11 cellular contexts compared by ENCODE assay signal in genomic region chrX:45517090-45517973, GRCh38.
DNase-seq lines count a peak whose midpoint lies in the region; ATAC-seq, FAIRE-seq and TF ChIP-seq lines count a peak whose summit lies in the region.
"Had no signal": no experiment of that assay in that cellular context is flagged by ENCODE, and none has a peak within 500 bp of the region (broad histone marks: within the 10 kb centered on the region; RNA-seq: fewer than 3 reads in every experiment).

No MANE protein-coding gene starts in this region.

- peak overlapping the region; percentile 80 for H3K14ac ChIP-seq in IMR-90 (replicated peaks; ENCODE audit: low read depth, low read length)

- peak overlapping the region; percentile 40; the same call in 1 of the 2 replicates for H3K56ac ChIP-seq in IMR-90 (ENCODE audit: extremely low read depth, insufficient read depth, low read length)

- in situ Hi-C loops in Caki2 (cut with HindIII; ENCODE audit: low pct_unique_long_range_greater_than_20kb, low sequenced_read_pairs) (no loop called here), IMR-90 (cut with MboI; ENCODE audit: low sequenced_read_pairs) (loop anchor here (10.0 kb wide), 4 partner anchors 193 to 887 kb away; no protein-coding TSS in a partner anchor)

- no peaks in the 10 kb centered on the region for H3K27me3 Mint-ChIP-seq in effector memory CD8-positive, alpha-beta T cell

- H4K91ac ChIP-seq in IMR-90 (ENCODE audit: insufficient read depth, low read depth, low read length) = peak overlapping the region; percentile 83

- FAIRE-seq in bronchial epithelial cell (lab: Jason Lieb, UNC) = no peak

- H3K36me3 ChIP-seq in IMR-90 (ENCODE audit: control insufficient read depth, insufficient read depth, low read length) (no peaks in the 10 kb centered on the region), bronchial epithelial cell (ENCODE audit: control insufficient read depth, insufficient read depth, low read length) (no peaks in the 10 kb centered on the region), BE2C (no peaks in the 10 kb centered on the region)

- no peak for TF ChIP-seq POLR2A in IMR-90 (IDR thresholded peaks at IDR 0.05; ENCODE audit: low read depth, low read length)

- H3K79me1 ChIP-seq in IMR-90 (ENCODE audit: low read depth in 1 of 2, low read length in 2 of 2) = peaks cover 0 to 19% of the 10 kb centered on the region in 2 experiments; a peak in 2 of 4 replicates

- POLR2A ChIA-PET in IMR-90 (lab: Charles Lee; ENCODE audit: unreplicated experiment) = no interaction called here

- no peak for TF ChIP-seq RAD21 in IMR-90 (IDR thresholded peaks at IDR 0.05; ENCODE audit: low read length)

- peaks cover 4% of the 10 kb centered on the region; the same call in 1 of the 2 replicates for H3K9me1 ChIP-seq in IMR-90 (ENCODE audit: insufficient read depth, low read length)

- BruUV-seq in IMR-90 (replicated peaks; lab: Mats Ljungman, UMichigan) = no TSS peak

- peak; percentile 70 for DNase-seq in Caki2 (ENCODE audit: low read depth)
- DNase-seq in IMR-90 = peak; percentile 83
- DNase-seq in bronchial epithelial cell (ENCODE audit: low read depth) = peak; percentile 83
- DNase-seq in myocyte (ENCODE audit: low read depth) = peak; percentile 65
- DNase-seq in activated CD4-positive, CD25-positive, alpha-beta regulatory T cell treated with anti-CD3 and anti-CD28 coated beads, Interleukin-2, amount 50 U/mL, for 72 hours = no peak
- no peak for DNase-seq in SK-N-DZ (ENCODE audit: low spot score)
- DNase-seq in BE2C = no peak
- no peak for DNase-seq in effector memory CD8-positive, alpha-beta T cell
- DNase-seq: activated effector memory CD4-positive, alpha-beta T cell treated with anti-CD3 and anti-CD28 coated beads, Interleukin-2, amount 50 U/mL, for 16 hours; Caco-2; effector CD8-positive, alpha-beta T cell had no signal

- intact Hi-C loops in IMR-90 (cut with micrococcal nuclease) = loop anchor here (5.0 to 10.0 kb wide), 3 partner anchors 80 to 857 kb away; no protein-coding TSS in a partner anchor

- H3K23ac ChIP-seq in IMR-90 (ENCODE audit: low read depth, low read length) = peak overlapping the region; percentile 63; the same call in 1 of the 2 replicates

- TF ChIP-seq CTCF in IMR-90 (conservative IDR thresholded peaks at IDR 0.05; ENCODE audit: low read depth, low read length) (no peak), bronchial epithelial cell (IDR thresholded peaks at IDR 0.05; ENCODE audit: insufficient read depth, low read length, severe bottlenecking) (no peak), BE2C (IDR thresholded peaks at IDR 0.05; ENCODE audit: low read depth, low read length) (no peak)

- no peak overlapping the region for H2AFZ ChIP-seq in IMR-90 (replicated peaks; ENCODE audit: low read length, poor library complexity)

- H3K27me3 ChIP-seq in IMR-90 (ENCODE audit: control insufficient read depth, insufficient read depth, low read length) = peaks cover 5% of the 10 kb centered on the region
- H3K27me3 ChIP-seq in bronchial epithelial cell (ENCODE audit: control insufficient read depth, insufficient read depth, low read length) = no peaks in the 10 kb centered on the region
- no peaks in the 10 kb centered on the region for H3K27me3 ChIP-seq in BE2C

- no CpG with 5 or more reads among the region's 5 CpGs for WGBS in IMR-90 (ENCODE audit: extremely low coverage in 2 of 2, insufficient read length in 1 of 2), 2 experiments

- peak overlapping the region; percentile 83; the same call in 1 of the 2 replicates for H4K5ac ChIP-seq in IMR-90 (ENCODE audit: low read depth, low read length)

- H3K4me1 Mint-ChIP-seq in effector memory CD8-positive, alpha-beta T cell (ENCODE audit: low read depth in 2 of 2) = peaks cover 0 to 4% of the 10 kb centered on the region in 2 donors

- H3K4me1 ChIP-seq in IMR-90 (ENCODE audit: control insufficient read depth, insufficient read depth, low read length) (peaks cover 7% of the 10 kb centered on the region), BE2C (no peaks in the 10 kb centered on the region)
- H3K4me1 ChIP-seq: Caco-2 had no signal

- no peak overlapping the region; the same call in 1 of the 2 replicates for H3K9ac ChIP-seq in IMR-90 (ENCODE audit: low read depth, low read length)

- H3K27ac Mint-ChIP-seq in effector memory CD8-positive, alpha-beta T cell = no peak overlapping the region

- ATAC-seq in IMR-90 (ENCODE audit: low read depth) = peak; percentile 63
- ATAC-seq in effector memory CD8-positive, alpha-beta T cell (replicated peaks) = no peak

- peak overlapping the region; percentile 90; the same call in 1 of the 2 replicates for H3K4ac ChIP-seq in IMR-90 (ENCODE audit: low read depth, low read length)

- peak overlapping the region; percentile 68; the same call in 1 of the 2 replicates for H2AK5ac ChIP-seq in IMR-90 (ENCODE audit: low read depth, low read length)

- no peaks in the 10 kb centered on the region for H3K9me3 Mint-ChIP-seq in effector memory CD8-positive, alpha-beta T cell

- peak overlapping the region; percentile 86 for H2BK20ac ChIP-seq in IMR-90 (ENCODE audit: low read depth, low read length)

- H3K4me2 ChIP-seq in IMR-90 (ENCODE audit: low read depth, low read length) = peak overlapping the region; percentile 77; the same call in 1 of the 2 replicates

- peak overlapping the region; percentile 95 for H2BK5ac ChIP-seq in IMR-90 (ENCODE audit: low read depth, low read length, poor library complexity, severe bottlenecking)

- H2BK120ac ChIP-seq in IMR-90 (ENCODE audit: low read depth, low read length) = peak overlapping the region; percentile 92

- H3K4me3 Mint-ChIP-seq in effector memory CD8-positive, alpha-beta T cell = no peak overlapping the region

- dilution Hi-C loops in IMR-90 (cut with HindIII; ENCODE audit: low sequenced_read_pairs, unreplicated experiment) = no loop called here

- H3K9me3 ChIP-seq in IMR-90 (ENCODE audit: control insufficient read depth, insufficient read depth, low read length) (no peaks in the 10 kb centered on the region), BE2C (no peaks in the 10 kb centered on the region)
- H3K9me3 ChIP-seq: Caco-2 had no signal

- peak overlapping the region; percentile 37 to 76 for H4K8ac ChIP-seq in IMR-90 (ENCODE audit: low read depth in 2 of 2, low read length in 2 of 2)

- peak overlapping the region; percentile 25 for H3K27ac ChIP-seq in IMR-90 (ENCODE audit: insufficient read depth, low read length)

- no peaks in the 10 kb centered on the region for H3K36me3 Mint-ChIP-seq in effector memory CD8-positive, alpha-beta T cell (ENCODE audit: insufficient read depth)

- no peaks in the 10 kb centered on the region for H4K20me1 ChIP-seq in IMR-90 (ENCODE audit: insufficient read depth, low read length)

- CTCF ChIA-PET in IMR-90 (lab: Yijun Ruan, JAX) = interaction anchor here (0.5 kb wide), 1 partner anchor 105 kb away, joined by 3 read pairs; no protein-coding TSS in a partner anchor

- H3K4me3 ChIP-seq in IMR-90 (ENCODE audit: insufficient read depth, low read depth, low read length) = no peak overlapping the region
- H3K4me3 ChIP-seq in bronchial epithelial cell (ENCODE audit: low read depth, low read length) = no peak overlapping the region
- H3K4me3 ChIP-seq in BE2C (ENCODE audit: low read depth, low read length) = no peak overlapping the region

- peak overlapping the region; percentile 90; the same call in 1 of the 2 replicates for H3K18ac ChIP-seq in IMR-90 (ENCODE audit: low read depth, low read length)

- H2BK15ac ChIP-seq in IMR-90 (ENCODE audit: low read depth, low read length) = peak overlapping the region; percentile 67; the same call in 1 of the 3 replicates

- no peak overlapping the region for H2AK9ac ChIP-seq in IMR-90 (replicated peaks; ENCODE audit: low read depth, low read length, poor library complexity)

TF ChIP-seq in IMR-90, 13 proteins besides CTCF, POLR2A, EP300 and RAD21:
- TF ChIP-seq CHD1 (IDR thresholded peaks at IDR 0.05; ENCODE audit: low read depth, low read length) (no peak), MAFK (IDR thresholded peaks at IDR 0.05; ENCODE audit: low read depth, low read length) (no peak), BHLHE40 (IDR thresholded peaks at IDR 0.05; ENCODE audit: low read depth, low read length) (peak; percentile 8; the same call in 1 of the 2 replicates)

Comparison
In these comparisons a context has a peak if more than half of its experiments do, and no peak if none do; other contexts are left out.
1. DNase-seq: peak in Caki2 (single experiment), IMR-90 (single experiment), bronchial epithelial cell (single experiment) and myocyte (single experiment); none in activated CD4-positive, CD25-positive, alpha-beta regulatory T cell treated with anti-CD3 and anti-CD28 coated beads, Interleukin-2, amount 50 U/mL, for 72 hours (single experiment), SK-N-DZ (single experiment), BE2C (single experiment) and effector memory CD8-positive, alpha-beta T cell (0 of 3).